Comparison of ENCODE assay signal across 14 cellular contexts in the genomic region with DNA sequence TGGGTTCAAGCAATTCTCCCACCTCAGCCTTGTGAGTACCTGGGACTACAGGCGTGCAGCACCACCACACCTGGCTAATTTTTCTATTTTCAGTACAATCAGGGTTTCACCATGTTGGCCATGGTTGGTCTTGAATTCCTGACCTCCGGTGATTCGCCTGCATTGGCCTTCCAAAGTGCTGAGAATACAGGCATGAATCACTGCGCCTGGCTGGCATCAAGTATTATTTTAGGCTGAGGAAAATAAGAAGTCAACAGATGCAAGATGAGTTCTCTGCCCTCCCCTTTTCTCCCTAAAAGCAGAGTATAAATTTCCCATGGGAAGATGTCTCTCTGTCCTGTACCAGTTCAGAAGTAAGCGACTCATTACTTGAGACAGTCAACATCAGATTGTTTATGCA.
"Had no signal": no experiment of that assay in that cellular context is flagged by ENCODE, and none has a peak within 500 bp of the region (broad histone marks: within the 10 kb centered on the region; RNA-seq: fewer than 3 reads in every experiment).

No MANE protein-coding gene starts in this region.

- H3K9me3 Mint-ChIP-seq: nephron progenitor cell had no signal

- ATAC-seq: body of pancreas had no signal

- H3K4me3 Mint-ChIP-seq: activated naive CD4-positive, alpha-beta T cell treated with anti-CD3 and anti-CD28 coated beads, Interleukin-2, amount 50 U/mL, for 24 hours; nephron progenitor cell had no signal

- H3K27me3 Mint-ChIP-seq: activated naive CD4-positive, alpha-beta T cell treated with anti-CD3 and anti-CD28 coated beads, Interleukin-2, amount 50 U/mL, for 24 hours had no signal

- H3K4me1 Mint-ChIP-seq: activated naive CD4-positive, alpha-beta T cell treated with anti-CD3 and anti-CD28 coated beads, Interleukin-2, amount 50 U/mL, for 24 hours had no signal

- H3K36me3 Mint-ChIP-seq: activated naive CD4-positive, alpha-beta T cell treated with anti-CD3 and anti-CD28 coated beads, Interleukin-2, amount 50 U/mL, for 24 hours had no signal

- DNase-seq: activated effector memory CD4-positive, alpha-beta T cell treated with Interleukin-2 at 50 U/mL for 16 hours; activated T-cell treated with anti-CD3 and anti-CD28 coated beads, Interleukin-2, amount 50 U/mL, for 1 hour; body of pancreas; central memory CD4-positive, alpha-beta T cell; colonic mucosa; foreskin fibroblast; nephron progenitor cell; occipital lobe; small intestine; stimulated activated CD4-positive, alpha-beta T cell treated with anti-CD3 and anti-CD28 coated beads, Interleukin-4, amount 100 ng/mL, for 24 hours; stimulated activated naive CD4-positive, alpha-beta T cell; T-helper 2 cell; transverse colon had no signal

- H3K27ac Mint-ChIP-seq: activated naive CD4-positive, alpha-beta T cell treated with anti-CD3 and anti-CD28 coated beads, Interleukin-2, amount 50 U/mL, for 24 hours; nephron progenitor cell had no signal
